In genomic region chr18:22926454-22926853, GRCh38 we compare ENCODE assay signal across 20 cellular contexts.
"Had no signal": no experiment of that assay in that cellular context is flagged by ENCODE, and none has a peak within 500 bp of the region (broad histone marks: within the 10 kb centered on the region; RNA-seq: fewer than 3 reads in every experiment).

No MANE protein-coding gene starts in this region.

- H3K9me3 ChIP-seq: esophagus muscularis mucosa, gastroesophageal sphincter, heart left ventricle, left ventricle myocardium inferior, lower lobe of right lung had no signal

- H3K4me2 ChIP-seq: hepatocyte had no signal

- H3K27ac ChIP-seq: coronary artery, dorsolateral prefrontal cortex, esophagus muscularis mucosa, foreskin keratinocyte, gastroesophageal sphincter, heart left ventricle, hepatocyte, left ventricle myocardium inferior, lower lobe of right lung had no signal

- DNase-seq: dermis blood vessel endothelial cell; dorsolateral prefrontal cortex; effector CD4-positive, alpha-beta T cell; effector memory CD4-positive, alpha-beta T cell; foreskin keratinocyte; heart left ventricle; hypothalamus; left cardiac atrium; left ventricle myocardium inferior; lower lobe of right lung; mesenchymal stem cell had no signal

- H3K79me2 ChIP-seq: hepatocyte had no signal

- H3K27me3 ChIP-seq: dorsolateral prefrontal cortex, esophagus muscularis mucosa, foreskin keratinocyte, gastroesophageal sphincter, heart left ventricle, hepatocyte had no signal

- ATAC-seq: foreskin keratinocyte, gastroesophageal sphincter, heart left ventricle, left cardiac atrium, lower lobe of right lung had no signal

- H3K4me3 ChIP-seq: coronary artery, dorsolateral prefrontal cortex, esophagus muscularis mucosa, gastroesophageal sphincter, heart left ventricle, hepatocyte, left ventricle myocardium inferior, lower lobe of right lung had no signal

- H3K36me3 ChIP-seq: esophagus muscularis mucosa, gastroesophageal sphincter, heart left ventricle, left ventricle myocardium inferior, lower lobe of right lung had no signal

- H2AFZ ChIP-seq: hepatocyte had no signal

- FAIRE-seq: colon, endothelial cell of umbilical vein, frontal cortex, islet of Langerhans, keratinocyte had no signal

- H3K4me1 ChIP-seq: esophagus muscularis mucosa, gastroesophageal sphincter, heart left ventricle, left ventricle myocardium inferior, lower lobe of right lung had no signal
